18 cellular contexts compared by ENCODE assay signal in the genomic region with DNA sequence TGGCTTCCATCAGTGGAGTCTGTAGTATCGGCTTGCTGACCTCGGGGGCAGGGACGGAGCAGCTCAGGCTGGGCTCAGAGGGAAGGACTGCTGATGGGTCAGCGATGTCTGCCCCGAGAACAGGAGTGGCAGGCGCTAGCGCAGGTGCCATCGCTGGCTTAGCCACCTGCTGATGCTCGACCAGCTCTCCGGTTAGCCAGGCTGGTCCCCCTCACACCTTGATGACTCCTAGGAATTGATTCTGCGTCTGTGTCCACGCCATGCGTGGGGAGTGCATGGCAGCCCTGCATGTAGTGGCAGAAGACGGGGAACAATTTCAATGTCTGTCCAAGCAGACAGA.
"Had no signal": no experiment of that assay in that cellular context is flagged by ENCODE, and none has a peak within 500 bp of the region (broad histone marks: within the 10 kb centered on the region; RNA-seq: fewer than 3 reads in every experiment).

No MANE protein-coding gene starts in this region.

- H3K4me3 Mint-ChIP-seq: activated CD8-positive, alpha-beta T cell treated with anti-CD3 and anti-CD28 coated beads for 36 hours; activated naive CD8-positive, alpha-beta T cell treated with anti-CD3 and anti-CD28 coated beads, Interleukin-2, amount 10 ng/mL, durations not matched to agents 7 days and 5 days; activated T-cell treated with anti-CD3 and anti-CD28 coated beads, Interleukin-2, amount 50 U/mL, for 72 hours; endodermal cell; immature natural killer cell; stimulated activated effector memory CD8-positive, alpha-beta T cell treated with anti-CD3 and anti-CD28 coated beads, Interleukin-12 subunit alpha, Interleukin-12 subunit beta, amount 100 ng/mL, for 72 hours; T-cell had no signal

- H3K9me3 ChIP-seq: right atrium auricular region, transverse colon had no signal

- H3K4me3 ChIP-seq: right atrium auricular region, SK-N-MC, transverse colon had no signal

- H3K27ac ChIP-seq: parathyroid adenoma, right atrium auricular region, SK-N-MC, transverse colon had no signal

- H3K27me3 Mint-ChIP-seq: activated CD8-positive, alpha-beta T cell treated with anti-CD3 and anti-CD28 coated beads for 36 hours; activated naive CD8-positive, alpha-beta T cell treated with anti-CD3 and anti-CD28 coated beads, Interleukin-2, amount 10 ng/mL, durations not matched to agents 7 days and 5 days; T-cell had no signal

- H3K4me1 ChIP-seq: parathyroid adenoma had no signal

- H3K27ac Mint-ChIP-seq: activated CD8-positive, alpha-beta T cell treated with anti-CD3 and anti-CD28 coated beads for 36 hours; activated naive CD8-positive, alpha-beta T cell treated with anti-CD3 and anti-CD28 coated beads, Interleukin-2, amount 10 ng/mL, durations not matched to agents 7 days and 5 days; activated T-cell treated with anti-CD3 and anti-CD28 coated beads, Interleukin-2, amount 50 U/mL, for 72 hours; stimulated activated effector memory CD8-positive, alpha-beta T cell treated with anti-CD3 and anti-CD28 coated beads, Interleukin-12 subunit alpha, Interleukin-12 subunit beta, amount 100 ng/mL, for 72 hours; T-cell had no signal

- DNase-seq: activated CD8-positive, alpha-beta memory T cell treated with anti-CD3 and anti-CD28 coated beads, Interleukin-2, amount 50 U/mL, for 4 hours; activated CD8-positive, alpha-beta T cell treated with anti-CD3 and anti-CD28 coated beads for 36 hours; activated naive CD8-positive, alpha-beta T cell treated with anti-CD3 and anti-CD28 coated beads, Interleukin-2, amount 10 ng/mL, durations not matched to agents 7 days and 5 days; activated T-cell treated with anti-CD3 and anti-CD28 coated beads, Interleukin-2, amount 50 U/mL, for 72 hours; aorta; central memory CD4-positive, alpha-beta T cell; immature natural killer cell; left cardiac atrium; small intestine; T-cell; T1000; transverse colon had no signal

- H3K9me3 Mint-ChIP-seq: activated CD8-positive, alpha-beta T cell treated with anti-CD3 and anti-CD28 coated beads for 36 hours; nephron had no signal

- H2AFZ ChIP-seq: parathyroid adenoma had no signal

- H3K9ac ChIP-seq: parathyroid adenoma had no signal

- H3K27me3 ChIP-seq: right atrium auricular region, transverse colon had no signal

- FAIRE-seq: small intestine had no signal

- H3K36me3 ChIP-seq: right atrium auricular region, transverse colon had no signal

- ATAC-seq: activated CD8-positive, alpha-beta T cell treated with anti-CD3 and anti-CD28 coated beads for 36 hours; activated T-cell treated with anti-CD3 and anti-CD28 coated beads, Interleukin-2, amount 50 U/mL, for 72 hours; stimulated activated effector memory CD8-positive, alpha-beta T cell treated with anti-CD3 and anti-CD28 coated beads, Interleukin-12 subunit alpha, Interleukin-12 subunit beta, amount 100 ng/mL, for 72 hours; T-cell had no signal
